In the genomic region with DNA sequence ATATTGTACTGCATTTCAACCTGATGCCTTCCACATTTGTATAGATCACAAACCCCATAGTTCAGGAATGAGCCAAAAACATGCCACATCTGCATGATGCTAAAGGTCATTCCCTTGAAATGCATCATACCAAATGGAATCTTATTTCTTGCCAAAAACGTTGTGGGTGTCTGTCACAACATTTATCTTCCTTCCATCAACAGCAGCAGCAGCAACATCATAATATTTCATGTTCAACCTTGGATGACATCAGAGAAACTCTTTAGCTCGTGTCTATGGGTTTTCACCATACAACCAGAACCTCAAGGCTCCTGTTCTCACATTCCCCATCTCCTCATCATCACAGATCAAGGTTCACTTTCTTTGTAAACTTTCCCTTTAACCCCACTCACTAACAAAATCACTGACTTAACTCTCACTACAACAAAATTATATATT, we compare ENCODE assay signal across 19 cellular contexts.
DNase-seq lines count a peak whose midpoint lies in the region; ATAC-seq and TF ChIP-seq lines count a peak whose summit lies in the region.
"Had no signal": no experiment of that assay in that cellular context is flagged by ENCODE, and none has a peak within 500 bp of the region (broad histone marks: within the 10 kb centered on the region; RNA-seq: fewer than 3 reads in every experiment).

No MANE protein-coding gene starts in this region.

- in situ Hi-C loops in astrocyte of the spinal cord (cut with HindIII; ENCODE audit: low sequenced_read_pairs), result no loop called here

- peaks cover 4% of the 10 kb centered on the region; the same call in 1 of the 2 replicates for H3K9me3 ChIP-seq in AG04450 (ENCODE audit: control insufficient read depth, insufficient read depth, low read length)
- H3K9me3 ChIP-seq: HAP-1 had no signal

- ATAC-seq in GM19452 (IDR thresholded peaks at IDR 0.05; ENCODE audit: unreplicated experiment) (no peak), GM21529 (IDR thresholded peaks at IDR 0.05; ENCODE audit: unreplicated experiment) (no peak), HG02642 (IDR thresholded peaks at IDR 0.05; ENCODE audit: poor library complexity, unreplicated experiment) (no peak)
- ATAC-seq: activated CD8-positive, alpha-beta memory T cell treated with anti-CD3 and anti-CD28 coated beads, Interleukin-2, amount 10 ng/mL, durations not matched to agents 7 days and 5 days; SK-N-SH treated with all-trans-retinoic acid at 6 μM for 48 hours had no signal

- POLR2A ChIA-PET in AG04450 (lab: Yijun Ruan, JAX), result interaction anchor here (1.2 to 1.3 kb wide), 2 partner anchors 53 to 65 kb away, joined by 3 to 4 read pairs; no protein-coding TSS in a partner anchor

- H3K27ac Mint-ChIP-seq in HFFc6, result peak overlapping the region; percentile 12; the same call in 1 of the 2 replicates
- H3K27ac Mint-ChIP-seq: activated CD8-positive, alpha-beta memory T cell treated with anti-CD3 and anti-CD28 coated beads, Interleukin-2, amount 10 ng/mL, durations not matched to agents 7 days and 5 days; activated naive CD4-positive, alpha-beta T cell treated with anti-CD3 and anti-CD28 coated beads for 36 hours had no signal

- no peak overlapping the region for H3K27ac ChIP-seq in AG04450 (ENCODE audit: low read depth, low read length)
- H3K27ac ChIP-seq: BLaER1, parathyroid adenoma, WERI-Rb-1 had no signal

- no peak for TF ChIP-seq CTCF in AG04450 (IDR thresholded peaks at IDR 0.05; ENCODE audit: low read depth, low read length)
- no peak for TF ChIP-seq CTCF in HFFc6 (IDR thresholded peaks at IDR 0.05)
- no peak for TF ChIP-seq CTCF in astrocyte of the spinal cord (IDR thresholded peaks at IDR 0.05; ENCODE audit: low read depth, low read length)
- TF ChIP-seq CTCF in kidney epithelial cell (IDR thresholded peaks at IDR 0.05; ENCODE audit: insufficient read depth, low read length, poor library complexity, severe bottlenecking), result no peak

- H3K27me3 ChIP-seq in AG04450 (ENCODE audit: control insufficient read depth, insufficient read depth, low read length), result no peaks in the 10 kb centered on the region
- H3K27me3 ChIP-seq in kidney epithelial cell (ENCODE audit: control insufficient read depth, insufficient read depth, low read length), result no peaks in the 10 kb centered on the region
- H3K27me3 ChIP-seq: BLaER1 had no signal

- peaks cover 2% of the 10 kb centered on the region; the same call in 1 of the 2 replicates for H3K27me3 Mint-ChIP-seq in HFFc6 (ENCODE audit: insufficient read depth)

- DNase-seq in AG04450 (ENCODE audit: low read depth, low spot score) (peak; percentile 33), HFFc6 (peak; percentile 59), astrocyte of the spinal cord (ENCODE audit: low read depth, low spot score) (peak; percentile 90), kidney epithelial cell (ENCODE audit: low read depth) (peak; percentile 7), NCI-H524 (lab: John Stamatoyannopoulos, UW) (no peak)
- DNase-seq: activated CD8-positive, alpha-beta memory T cell treated with anti-CD3 and anti-CD28 coated beads, Interleukin-2, amount 10 ng/mL, durations not matched to agents 7 days and 5 days; activated naive CD4-positive, alpha-beta T cell treated with anti-CD3 and anti-CD28 coated beads for 36 hours; cortex of kidney; foreskin melanocyte; MV-4-11; NCI-H2171; WERI-Rb-1 had no signal

- no peaks in the 10 kb centered on the region; the same call in 1 of the 2 replicates for H3K9me3 Mint-ChIP-seq in HFFc6

- H3K36me3 ChIP-seq in kidney epithelial cell (ENCODE audit: control insufficient read depth, insufficient read depth, low read length), result no peaks in the 10 kb centered on the region
- H3K36me3 ChIP-seq: BLaER1, HAP-1, WERI-Rb-1 had no signal

- H3K36me3 Mint-ChIP-seq in HFFc6 (ENCODE audit: low read depth), result peaks cover 5% of the 10 kb centered on the region; the same call in 1 of the 2 replicates
- H3K36me3 Mint-ChIP-seq: activated CD8-positive, alpha-beta memory T cell treated with anti-CD3 and anti-CD28 coated beads, Interleukin-2, amount 10 ng/mL, durations not matched to agents 7 days and 5 days had no signal

- H3K4me3 ChIP-seq in AG04450 (ENCODE audit: low read depth, low read length), result no peak overlapping the region
- H3K4me3 ChIP-seq in astrocyte of the spinal cord (ENCODE audit: low read depth, low read length), result no peak overlapping the region
- H3K4me3 ChIP-seq in kidney epithelial cell (ENCODE audit: low read depth, low read length), result no peak overlapping the region
- H3K4me3 ChIP-seq: BLaER1, HAP-1 had no signal

- peaks cover 39% of the 10 kb centered on the region for H3K4me1 Mint-ChIP-seq in HFFc6 (ENCODE audit: low read depth)
- H3K4me1 Mint-ChIP-seq: activated CD8-positive, alpha-beta memory T cell treated with anti-CD3 and anti-CD28 coated beads, Interleukin-2, amount 10 ng/mL, durations not matched to agents 7 days and 5 days had no signal

- CTCF ChIA-PET in AG04450 (lab: Charles Lee), result no interaction called here

- H3K4me3 Mint-ChIP-seq in HFFc6, result 0 out of 2 replicates have a peak overlapping the region, but pooled peaks have one; percentile 4
- H3K4me3 Mint-ChIP-seq: activated CD8-positive, alpha-beta memory T cell treated with anti-CD3 and anti-CD28 coated beads, Interleukin-2, amount 10 ng/mL, durations not matched to agents 7 days and 5 days; activated naive CD4-positive, alpha-beta T cell treated with anti-CD3 and anti-CD28 coated beads for 36 hours had no signal

Comparison
In these comparisons a context has a peak if more than half of its experiments do, and no peak if none do; other contexts are left out.
1. DNase-seq: peak in AG04450 (single experiment), HFFc6 (single experiment), astrocyte of the spinal cord (single experiment) and kidney epithelial cell (single experiment); none in NCI-H524 (0 of 2).